Comparison of ENCODE assay signal across 8 cellular contexts in genomic region chr11:1308745-1309497, GRCh38. TPM values are rescaled to one million over a fixed set of nuclear protein-coding genes. Genes with fewer than 3 reads are reported as not detected.
DNase-seq lines count a peak whose midpoint lies in the region; ATAC-seq and TF ChIP-seq lines count a peak whose summit lies in the region.

No MANE protein-coding gene starts in this region.

- TF ChIP-seq CTCF in astrocyte of the spinal cord (IDR thresholded peaks at IDR 0.05; ENCODE audit: low read depth, low read length) (no peak), testis (IDR thresholded peaks at IDR 0.05) (no peak)

- ATAC-seq in GM21367 (IDR thresholded peaks at IDR 0.05; ENCODE audit: unreplicated experiment) (peak; percentile 34), HG03565 (IDR thresholded peaks at IDR 0.05; ENCODE audit: unreplicated experiment) (peak; percentile 24)

- DNase-seq in CMK (ENCODE audit: low read depth) (peak; percentile 47), astrocyte of the spinal cord (ENCODE audit: low read depth, low spot score) (no peak), testis (no peak), NCI-H2081 (lab: John Stamatoyannopoulos, UW) (no peak), medulla oblongata (ENCODE audit: extremely low spot score) (no peak)

- TF ChIP-seq POLR2A in testis (IDR thresholded peaks at IDR 0.05): no peak

- H3K27me3 ChIP-seq in layer of hippocampus (ENCODE audit: control insufficient read depth, insufficient read depth, low read length) (no peaks in the 10 kb centered on the region), testis (no peaks in the 10 kb centered on the region)

- 0 to 2% methylated on average over 4 to 23 of the region's 58 CpGs for WGBS in testis, 2 donors

- H3K4me3 ChIP-seq in astrocyte of the spinal cord (ENCODE audit: low read depth, low read length) (peak overlapping the region; percentile 65), testis (peak overlapping the region; percentile 82 to 90)

- H3K27ac ChIP-seq in layer of hippocampus (ENCODE audit: low read depth, low read length): peak overlapping the region; percentile 84
- peak overlapping the region; percentile 91 to 95 for H3K27ac ChIP-seq in testis

- peaks cover 38% of the 10 kb centered on the region for H3K4me1 ChIP-seq in testis

- H3K9me3 ChIP-seq in testis: no peaks in the 10 kb centered on the region

- H3K36me3 ChIP-seq in testis (ENCODE audit: low read depth, missing control alignments): no peaks in the 10 kb centered on the region

- in situ Hi-C loops in astrocyte of the spinal cord (cut with HindIII; ENCODE audit: low sequenced_read_pairs): no loop called here

- intact Hi-C loops in testis (cut with DNase I; ENCODE audit: low total_unique reads): no loop called here

RNA-seq across cellular contexts. Expression of gene TOLLIP, which starts 0.5 kb away (rescaled TPM):
- 100 to 1,000 TPM; 197 to 220 TPM for total RNA-seq in testis
- polyA plus RNA-seq in testis (ENCODE audit: insufficient read depth, low read depth, low replicate concordance): 185 TPM
